In genomic region chr6:27178001-27178730, GRCh38 we compare ENCODE assay signal across 1 cellular context.
TF ChIP-seq lines count a peak whose summit lies in the region.

No MANE protein-coding gene starts in this region.

TF ChIP-seq in K562, 482 proteins besides CTCF, POLR2A, EP300 and RAD21 (continued from another document and continues in another):
- TF ChIP-seq ZNF518B (CRISPR knock-in tag; IDR thresholded peaks at IDR 0.05) (no peak), TAF1 (IDR thresholded peaks at IDR 0.05; ENCODE audit: control insufficient read depth, extremely low read depth, insufficient read depth, low read length, severe bottlenecking) (no peak), XRCC5 (IDR thresholded peaks at IDR 0.05; ENCODE audit: low read depth, low read length) (peak; percentile 5; the same call in 1 of the 2 replicates), TBL1XR1 (IDR thresholded peaks at IDR 0.05; ENCODE audit: low read length in 2 of 2) (no peak), CHD4 (IDR thresholded peaks at IDR 0.05; ENCODE audit: insufficient read depth, insufficient replicate concordance, low read depth, low read length, poor library complexity, severe bottlenecking) (no peak), ETV6 (IDR thresholded peaks at IDR 0.05; ENCODE audit: borderline replicate concordance in 1 of 2, low read depth in 2 of 2, low read length in 1 of 2) (no peak), ETV6 (CRISPR knock-in tag; IDR thresholded peaks at IDR 0.05; ENCODE audit: borderline replicate concordance) (no peak), EP400 (IDR thresholded peaks at IDR 0.05) (0 out of 2 replicates have a peak, but pooled peaks have one; percentile 2), ZNF217 (CRISPR knock-in tag; IDR thresholded peaks at IDR 0.05) (no peak), ILK (tag; IDR thresholded peaks at IDR 0.05; ENCODE audit: borderline replicate concordance, low read depth) (no peak), ZNF134 (CRISPR knock-in tag; conservative IDR thresholded peaks at IDR 0.05) (no peak), ZNF512 (tag; IDR thresholded peaks at IDR 0.05) (no peak), JUND (IDR thresholded peaks at IDR 0.05; ENCODE audit: borderline replicate concordance, low read depth, low read length) (no peak), JUND (tag; IDR thresholded peaks at IDR 0.05; ENCODE audit: borderline replicate concordance, low read depth, low read length) (no peak), ZNF586 (CRISPR knock-in tag; conservative IDR thresholded peaks at IDR 0.05) (no peak), SIRT6 (IDR thresholded peaks at IDR 0.05; ENCODE audit: low read depth, low read length) (no peak), HMGXB4 (CRISPR knock-in tag; IDR thresholded peaks at IDR 0.05) (0 out of 2 replicates have a peak, but pooled peaks have one; percentile 20), ZNF407 (IDR thresholded peaks at IDR 0.05; ENCODE audit: low read depth) (no peak), PKNOX1 (IDR thresholded peaks at IDR 0.05) (peak; percentile 12; the same call in 1 of the 2 replicates), NEUROD1 (IDR thresholded peaks at IDR 0.05; ENCODE audit: borderline replicate concordance, low read depth, low read length, partially characterized antibody) (peak; percentile 18), CGGBP1 (CRISPR knock-in tag; IDR thresholded peaks at IDR 0.05) (no peak), KAT8 (IDR thresholded peaks at IDR 0.05; ENCODE audit: low read depth) (no peak), ZHX1 (conservative IDR thresholded peaks at IDR 0.05; ENCODE audit: low read length) (no peak), THRB (CRISPR knock-in tag; conservative IDR thresholded peaks at IDR 0.05) (no peak), TSHZ1 (CRISPR knock-in tag; IDR thresholded peaks at IDR 0.05) (no peak), MTF1 (CRISPR knock-in tag; IDR thresholded peaks at IDR 0.05; ENCODE audit: borderline replicate concordance) (no peak), SMARCC2 (IDR thresholded peaks at IDR 0.05; ENCODE audit: low read depth) (no peak), SP1 (CRISPR knock-in tag; IDR thresholded peaks at IDR 0.05) (peak; percentile 43; the same call in 1 of the 2 replicates), SIN3A (IDR thresholded peaks at IDR 0.05; ENCODE audit: borderline replicate concordance in 2 of 2, control insufficient read depth in 1 of 2, low read depth in 2 of 2, low read length in 2 of 2) (no peak)
